Comparison of ENCODE assay signal across 11 cellular contexts in genomic region chr14:64612021-64612380, GRCh38.
DNase-seq lines count a peak whose midpoint lies in the region; ATAC-seq and TF ChIP-seq lines count a peak whose summit lies in the region.
"Had no signal": no experiment of that assay in that cellular context is flagged by ENCODE, and none has a peak within 500 bp of the region (broad histone marks: within the 10 kb centered on the region; RNA-seq: fewer than 3 reads in every experiment).

No MANE protein-coding gene starts in this region.

- H3K27me3 Mint-ChIP-seq in glutamatergic neuron (ENCODE audit: unreplicated experiment) = no peaks in the 10 kb centered on the region

- H3K27me3 ChIP-seq in esophagus squamous epithelium (peaks cover 0 to 2% (median 0%) of the 10 kb centered on the region in 4 donors), muscle layer of colon (ENCODE audit: control insufficient read depth in 1 of 2, insufficient read depth in 2 of 2, low read length in 2 of 2) (no peaks in the 10 kb centered on the region)

- no peak for TF ChIP-seq CTCF in esophagus squamous epithelium (IDR thresholded peaks at IDR 0.05)
- no peak for TF ChIP-seq CTCF in glutamatergic neuron (IDR thresholded peaks at IDR 0.05; ENCODE audit: partially characterized antibody, unreplicated experiment)

- WGBS in esophagus squamous epithelium, 2 donors = 59 to 80% methylated on average over 1 of the region's 1 CpG

- intact Hi-C loops in esophagus squamous epithelium (cut with DNase I) = no loop called here

- no peaks in the 10 kb centered on the region for H3K9me3 Mint-ChIP-seq in glutamatergic neuron (ENCODE audit: unreplicated experiment)
- H3K9me3 Mint-ChIP-seq: CD4-positive, CD25-positive, alpha-beta regulatory T cell; immature natural killer cell had no signal

- no peak overlapping the region for H3K4me3 ChIP-seq in esophagus squamous epithelium
- H3K4me3 ChIP-seq in muscle layer of colon (ENCODE audit: low read depth in 1 of 2, low read length in 2 of 2) = no peak overlapping the region

- H3K36me3 Mint-ChIP-seq in glutamatergic neuron (ENCODE audit: unreplicated experiment) = no peaks in the 10 kb centered on the region
- H3K36me3 Mint-ChIP-seq: CD4-positive, CD25-positive, alpha-beta regulatory T cell; immature natural killer cell had no signal

- ATAC-seq in GM21515 (IDR thresholded peaks at IDR 0.05; ENCODE audit: unreplicated experiment) = no peak

- peak overlapping the region; percentile 23 to 77 (median 71) for H3K27ac ChIP-seq in esophagus squamous epithelium
- H3K27ac ChIP-seq in muscle layer of colon (ENCODE audit: low read depth, low read length) = peak overlapping the region; percentile 74

- no peak overlapping the region for H3K4me3 Mint-ChIP-seq in glutamatergic neuron (ENCODE audit: unreplicated experiment)
- H3K4me3 Mint-ChIP-seq: CD4-positive, CD25-positive, alpha-beta regulatory T cell; immature natural killer cell had no signal

- H3K4me1 Mint-ChIP-seq in glutamatergic neuron (ENCODE audit: low read depth, unreplicated experiment) = peaks cover 6% of the 10 kb centered on the region
- H3K4me1 Mint-ChIP-seq: CD4-positive, CD25-positive, alpha-beta regulatory T cell; immature natural killer cell had no signal

- H3K9me3 ChIP-seq in esophagus squamous epithelium (no peaks in the 10 kb centered on the region), muscle layer of colon (ENCODE audit: low read length) (no peaks in the 10 kb centered on the region)

- no peak for TF ChIP-seq POLR2A in esophagus squamous epithelium (IDR thresholded peaks at IDR 0.05)

- H3K27ac Mint-ChIP-seq in glutamatergic neuron (ENCODE audit: unreplicated experiment) = no peak overlapping the region
- H3K27ac Mint-ChIP-seq: CD4-positive, CD25-positive, alpha-beta regulatory T cell; immature natural killer cell had no signal

- H3K4me1 ChIP-seq in esophagus squamous epithelium = peaks cover 0 to 32% (median 7%) of the 10 kb centered on the region in 3 donors
- H3K4me1 ChIP-seq in muscle layer of colon (ENCODE audit: insufficient read depth, low read length) = peaks cover 45% of the 10 kb centered on the region

- H3K36me3 ChIP-seq in esophagus squamous epithelium = no peaks in the 10 kb centered on the region
- H3K36me3 ChIP-seq in muscle layer of colon (ENCODE audit: insufficient read depth, low read length) = no peaks in the 10 kb centered on the region

- no peak overlapping the region for H3K9ac ChIP-seq in muscle layer of colon (ENCODE audit: low read length)

- DNase-seq in AG08395 (ENCODE audit: low spot score) = peak; percentile 88
- DNase-seq in NCI-H226 = peak; percentile 80
- DNase-seq in esophagus squamous epithelium (lab: John Stamatoyannopoulos, UW) = no peak
- no peak for DNase-seq in glutamatergic neuron
- no peak for DNase-seq in NOMO-1 treated with DMSO at 0.1 percent for 48 hours (lab: John Stamatoyannopoulos, UW; ENCODE audit: unreplicated experiment)
- no peak for DNase-seq in cortex of kidney (lab: John Stamatoyannopoulos, UW)
- DNase-seq: CD4-positive, CD25-positive, alpha-beta regulatory T cell; immature natural killer cell; NCI-H2081 had no signal

Comparison
In these comparisons a context has a peak if more than half of its experiments do, and no peak if none do; other contexts are left out.
1. DNase-seq: peak in AG08395 (single experiment) and NCI-H226 (single experiment); none in esophagus squamous epithelium (single experiment), glutamatergic neuron (single experiment), NOMO-1 treated with DMSO at 0.1 percent for 48 hours (single experiment) and cortex of kidney (single experiment).